ENCODE assay signal across 25 cellular contexts in the genomic region with DNA sequence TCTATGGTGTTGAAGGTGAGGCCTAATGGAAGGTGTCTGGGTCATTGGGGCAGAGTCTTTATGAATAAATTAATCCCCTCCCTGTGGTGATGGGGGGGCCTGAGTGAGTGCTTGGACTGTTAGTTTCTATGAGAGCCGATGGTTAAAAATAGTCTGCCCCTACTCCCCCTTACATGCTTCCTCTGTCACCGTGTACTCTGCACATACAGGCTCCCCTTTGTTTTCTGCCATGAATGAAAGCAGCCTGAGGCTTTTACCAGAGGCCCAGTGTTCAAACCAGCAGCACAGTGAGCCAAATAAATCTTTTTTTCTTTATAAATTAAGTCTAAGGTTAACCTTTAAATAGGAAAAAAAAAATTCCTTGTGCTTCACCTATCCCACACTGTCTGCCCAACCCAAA.
A peak's percentile ranks its signal among the peaks of the same experiment; 100 is the strongest.
DNase-seq lines count a peak whose midpoint lies in the region; ATAC-seq and TF ChIP-seq lines count a peak whose summit lies in the region.
"Had no signal": no experiment of that assay in that cellular context is flagged by ENCODE, and none has a peak within 500 bp of the region (broad histone marks: within the 10 kb centered on the region; RNA-seq: fewer than 3 reads in every experiment).

No MANE protein-coding gene starts in this region.

- no peak for TF ChIP-seq EP300 in suprapubic skin (IDR thresholded peaks at IDR 0.05)

- H3K4me1 ChIP-seq in suprapubic skin, result no peaks in the 10 kb centered on the region
- H3K4me1 ChIP-seq: A549 had no signal

- no peaks in the 10 kb centered on the region for H3K27me3 ChIP-seq in suprapubic skin

- no peak overlapping the region for H3K4me3 ChIP-seq in suprapubic skin
- H3K4me3 ChIP-seq: A549, K562, SK-N-MC had no signal

- DNase-seq in COLO829 (ENCODE audit: low spot score) (peak; percentile 57), H4 (ENCODE audit: low spot score) (peak; percentile 14), NCI-H748 (lab: John Stamatoyannopoulos, UW; ENCODE audit: unreplicated experiment) (peak; percentile 88), islet precursor cell (peak; percentile 59), SKM-1 treated with dmso at 0.1 percent for 144 hours (lab: John Stamatoyannopoulos, UW; ENCODE audit: unreplicated experiment) (no peak), suprapubic skin (ENCODE audit: low spot score in 2 of 2) (no peak)
- DNase-seq: C1 segment of cervical spinal cord; CD4-positive, alpha-beta memory T cell; DMS 273 treated with DMSO at 0.1 percent for 48 hours; DND-41; Kasumi-1; MV-4-11; NCI-H1105; NCI-H1694; NCI-H2029 treated with DMSO at 0.1 percent for 48 hours; NCI-H2171 treated with DMSO at 0.1 percent for 48 hours; NCI-H345; NCI-H524 treated with DMSO at 0.1 percent for 48 hours; SHP77 treated with DMSO at 0.1 percent for 48 hours; SW 1271 had no signal

- TF ChIP-seq POLR2A in suprapubic skin (IDR thresholded peaks at IDR 0.05), result no peak

- TF ChIP-seq CTCF in suprapubic skin (IDR thresholded peaks at IDR 0.05), result no peak

- H3K36me3 ChIP-seq in suprapubic skin, result no peaks in the 10 kb centered on the region

- H3K9me3 ChIP-seq in suprapubic skin, result no peaks in the 10 kb centered on the region
- H3K9me3 ChIP-seq: A549 had no signal

- WGBS in suprapubic skin, result 53% methylated on average over 2 of the region's 2 CpGs

- ATAC-seq in HG03442 (IDR thresholded peaks at IDR 0.05; ENCODE audit: unreplicated experiment), result no peak
- ATAC-seq: A549, K562, Panc1 had no signal

- H3K27ac ChIP-seq in suprapubic skin, result no peak overlapping the region
- H3K27ac ChIP-seq: A549, SK-N-MC had no signal

Comparison
In these comparisons a context has a peak if more than half of its experiments do, and no peak if none do; other contexts are left out.
1. DNase-seq: peak in COLO829 (single experiment), H4 (single experiment), NCI-H748 (single experiment) and islet precursor cell (single experiment); none in SKM-1 treated with dmso at 0.1 percent for 144 hours (single experiment) and suprapubic skin (0 of 2).